1 cellular context compared by ENCODE assay signal in genomic region chr7:151674161-151674920, GRCh38.
TF ChIP-seq lines count a peak whose summit lies in the region.

No MANE protein-coding gene starts in this region.

TF ChIP-seq in K562, 482 proteins besides CTCF, POLR2A, EP300 and RAD21 (continued from another document):
- peak; percentile 48 for TF ChIP-seq ATF3 (IDR thresholded peaks at IDR 0.05)
- TF ChIP-seq ATF3 (CRISPR knock-in tag; conservative IDR thresholded peaks at IDR 0.05), result no peak
